In genomic region chr2:240134466-240134865, GRCh38 we compare ENCODE assay signal across 9 cellular contexts. TPM values are rescaled to one million over a fixed set of nuclear protein-coding genes. Genes with fewer than 3 reads are reported as not detected.
DNase-seq lines count a peak whose midpoint lies in the region; ATAC-seq and TF ChIP-seq lines count a peak whose summit lies in the region.
"Had no signal": no experiment of that assay in that cellular context is flagged by ENCODE, and none has a peak within 500 bp of the region (broad histone marks: within the 10 kb centered on the region; RNA-seq: fewer than 3 reads in every experiment).

No MANE protein-coding gene starts in this region.

- H2AFZ ChIP-seq in neuron (ENCODE audit: low read depth, low read length), result no peak overlapping the region

- CTCF ChIA-PET in Calu3 (lab: Charles Lee), result no interaction called here

- no peak overlapping the region for H3K27ac Mint-ChIP-seq in Calu3 (ENCODE audit: unreplicated experiment)

- H3K4me3 Mint-ChIP-seq in Calu3 (ENCODE audit: low read depth, unreplicated experiment), result peak overlapping the region; percentile 99

- H3K4me3 ChIP-seq in NT2/D1 (ENCODE audit: insufficient read length, low read depth) (no peak overlapping the region), neuron (ENCODE audit: low read length) (peak overlapping the region; percentile 97)

- peak overlapping the region; percentile 97 for H3K9ac ChIP-seq in NT2/D1 (ENCODE audit: insufficient read length, low read depth)

- peaks cover 19% of the 10 kb centered on the region for H3K27me3 ChIP-seq in NT2/D1 (ENCODE audit: insufficient read depth, insufficient read length)
- H3K27me3 ChIP-seq in neuron (ENCODE audit: insufficient read depth, low read length), result peaks cover 4% of the 10 kb centered on the region

- peaks cover 21% of the 10 kb centered on the region for H3K36me3 Mint-ChIP-seq in Calu3 (ENCODE audit: insufficient read depth, unreplicated experiment)

- peaks cover 13% of the 10 kb centered on the region for H3K4me1 Mint-ChIP-seq in Calu3 (ENCODE audit: low read depth, unreplicated experiment)

- H3K36me3 ChIP-seq in NT2/D1 (ENCODE audit: insufficient read depth, insufficient read length, low read length) (peaks cover 55% of the 10 kb centered on the region), neuron (ENCODE audit: insufficient read depth, low read length) (peaks cover 42% of the 10 kb centered on the region)

- no TSS peak for BruUV-seq in Calu3 (replicated peaks; lab: Mats Ljungman, UMichigan)

- TF ChIP-seq CTCF in Calu3 (IDR thresholded peaks at IDR 0.05; ENCODE audit: unreplicated experiment), result no peak

- H3K4me1 ChIP-seq in NT2/D1 (ENCODE audit: insufficient read depth, insufficient read length) (peaks cover 9% of the 10 kb centered on the region), neuron (ENCODE audit: insufficient read depth, low read length) (peaks cover 16% of the 10 kb centered on the region)

- no peaks in the 10 kb centered on the region for H3K9me3 Mint-ChIP-seq in Calu3 (ENCODE audit: low read depth, unreplicated experiment)

- H3K9me3 ChIP-seq in NT2/D1 (ENCODE audit: insufficient read depth, low read length), result no peaks in the 10 kb centered on the region
- H3K9me3 ChIP-seq in neuron (ENCODE audit: low read length), result no peaks in the 10 kb centered on the region

- ATAC-seq in GM19463 (IDR thresholded peaks at IDR 0.05; ENCODE audit: unreplicated experiment), result no peak

- DNase-seq in Calu3 (no peak), NT2/D1 (ENCODE audit: low read depth, low spot score) (no peak), ecto neural progenitor cell (ENCODE audit: low spot score) (peak; percentile 30), superior temporal gyrus (ENCODE audit: extremely low spot score) (no peak), cardiac septum (ENCODE audit: low spot score) (no peak), NCI-H1092 (lab: John Stamatoyannopoulos, UW) (no peak)
- DNase-seq: foreskin fibroblast had no signal

- peaks cover 23% of the 10 kb centered on the region for H3K27me3 Mint-ChIP-seq in Calu3 (ENCODE audit: unreplicated experiment)

- intact Hi-C loops in Calu3 (cut with micrococcal nuclease; ENCODE audit: unreplicated experiment) (no loop called here), cardiac septum (cut with DNase I) (no loop called here)

RNA-seq across cellular contexts. Expression of gene COPS9, which starts 1.6 kb away (rescaled TPM):
- 94.4 and 106 TPM in 2 replicates for total RNA-seq in Calu3 (2022)
- total RNA-seq in cardiac septum, result 149 TPM

RNA-seq across cellular contexts. Expression of gene OTOS, which starts 6.0 kb away (rescaled TPM):
- total RNA-seq in Calu3 (2022) (not detected in 2 replicates), cardiac septum (not detected)
